ENCODE assay signal across 17 cellular contexts in genomic region chr16:53695070-53695469, GRCh38. TPM values are rescaled to one million over a fixed set of nuclear protein-coding genes. Genes with fewer than 3 reads are reported as not detected.
DNase-seq lines count a peak whose midpoint lies in the region; ATAC-seq and TF ChIP-seq lines count a peak whose summit lies in the region.
"Had no signal": no experiment of that assay in that cellular context is flagged by ENCODE, and none has a peak within 500 bp of the region (broad histone marks: within the 10 kb centered on the region; RNA-seq: fewer than 3 reads in every experiment).

No MANE protein-coding gene starts in this region.

- H3K27ac Mint-ChIP-seq in endothelial cell (ENCODE audit: unreplicated experiment) (no peak overlapping the region), natural killer cell (no peak overlapping the region)
- H3K27ac Mint-ChIP-seq: activated naive CD8-positive, alpha-beta T cell; CD8-positive, alpha-beta T cell; naive B cell; progenitor cell of endocrine pancreas; T-cell had no signal

- H3K4me3 ChIP-seq in epithelial cell of proximal tubule (ENCODE audit: low read depth, low read length) (no peak overlapping the region), osteoblast (ENCODE audit: insufficient read depth, low read length) (no peak overlapping the region), suprapubic skin (no peak overlapping the region)
- H3K4me3 ChIP-seq: hepatocyte, Peyer's patch had no signal

- TF ChIP-seq CTCF in epithelial cell of proximal tubule (conservative IDR thresholded peaks at IDR 0.05; ENCODE audit: low read depth, low read length) (no peak), osteoblast (IDR thresholded peaks at IDR 0.05; ENCODE audit: extremely low read depth, low read depth, low read length) (no peak), endothelial cell (IDR thresholded peaks at IDR 0.05; ENCODE audit: unreplicated experiment) (no peak), suprapubic skin (IDR thresholded peaks at IDR 0.05) (no peak), natural killer cell (IDR thresholded peaks at IDR 0.05) (no peak)

- no peak overlapping the region for H3K4me2 ChIP-seq in osteoblast (ENCODE audit: insufficient read depth, low read length)
- H3K4me2 ChIP-seq: hepatocyte had no signal

- 89% methylated on average over 1 of the region's 1 CpG for WGBS in suprapubic skin

- TF ChIP-seq POLR2A in suprapubic skin (IDR thresholded peaks at IDR 0.05) = no peak

- no peaks in the 10 kb centered on the region for H3K27me3 ChIP-seq in osteoblast (ENCODE audit: insufficient read depth, low read length)
- no peaks in the 10 kb centered on the region for H3K27me3 ChIP-seq in suprapubic skin
- H3K27me3 ChIP-seq: hepatocyte, Peyer's patch had no signal

- peak; percentile 69 for DNase-seq in EL
- DNase-seq in NCI-H226 = peak; percentile 34
- peak; percentile 25 for DNase-seq in epithelial cell of proximal tubule (ENCODE audit: low read depth)
- peak; percentile 93 for DNase-seq in osteoblast (ENCODE audit: insufficient read length, low spot score, missing footprints)
- no peak for DNase-seq in stimulated activated CD4-positive, alpha-beta T cell treated with anti-CD3 and anti-CD28 coated beads, Interleukin-15, amount 100 ng/mL, for 24 hours
- DNase-seq in endothelial cell (ENCODE audit: low spot score) = no peak
- DNase-seq in suprapubic skin (ENCODE audit: low spot score in 2 of 2) = no peak
- no peak for DNase-seq in natural killer cell
- DNase-seq: CD8-positive, alpha-beta T cell; naive B cell; NCI-H748 treated with DMSO at 0.1 percent for 48 hours; Peyer's patch; T-cell had no signal

- peak overlapping the region; percentile 8 for H2AFZ ChIP-seq in osteoblast (ENCODE audit: low read length)
- H2AFZ ChIP-seq: hepatocyte had no signal

- H3K4me1 Mint-ChIP-seq in endothelial cell (ENCODE audit: unreplicated experiment) (no peaks in the 10 kb centered on the region), natural killer cell (no peaks in the 10 kb centered on the region)
- H3K4me1 Mint-ChIP-seq: central memory CD8-positive, alpha-beta T cell; naive B cell; T-cell had no signal

- H3K27ac ChIP-seq in osteoblast (ENCODE audit: low read depth, low read length) = peak overlapping the region; percentile 96
- no peak overlapping the region for H3K27ac ChIP-seq in suprapubic skin
- H3K27ac ChIP-seq: hepatocyte, Peyer's patch had no signal

- TF ChIP-seq EP300 in suprapubic skin (IDR thresholded peaks at IDR 0.05) = no peak

- H3K36me3 Mint-ChIP-seq in endothelial cell (ENCODE audit: low read depth, unreplicated experiment) (peaks cover 7% of the 10 kb centered on the region), natural killer cell (no peaks in the 10 kb centered on the region)
- H3K36me3 Mint-ChIP-seq: naive B cell had no signal

- H3K36me3 ChIP-seq in osteoblast (ENCODE audit: insufficient read depth, low read length) = peaks cover 42% of the 10 kb centered on the region
- no peaks in the 10 kb centered on the region for H3K36me3 ChIP-seq in suprapubic skin
- H3K36me3 ChIP-seq: Peyer's patch had no signal

- H3K4me3 Mint-ChIP-seq in endothelial cell (ENCODE audit: unreplicated experiment) (no peak overlapping the region), natural killer cell (no peak overlapping the region)
- H3K4me3 Mint-ChIP-seq: activated naive CD8-positive, alpha-beta T cell; CD8-positive, alpha-beta T cell; central memory CD8-positive, alpha-beta T cell; naive B cell; T-cell had no signal

- ATAC-seq in natural killer cell = no peak
- ATAC-seq: CD8-positive, alpha-beta T cell; T-cell had no signal

- H3K79me2 ChIP-seq in osteoblast (ENCODE audit: insufficient read depth, low read length) = no peaks in the 10 kb centered on the region
- H3K79me2 ChIP-seq: hepatocyte had no signal

- H3K4me1 ChIP-seq in osteoblast (ENCODE audit: insufficient read depth, low read length) (peaks cover 10% of the 10 kb centered on the region), suprapubic skin (no peaks in the 10 kb centered on the region)
- H3K4me1 ChIP-seq: Peyer's patch had no signal

- H3K9me3 ChIP-seq in osteoblast (ENCODE audit: low read depth, low read length) = no peaks in the 10 kb centered on the region
- no peaks in the 10 kb centered on the region for H3K9me3 ChIP-seq in suprapubic skin
- H3K9me3 ChIP-seq: Peyer's patch had no signal

- H3K27me3 Mint-ChIP-seq in endothelial cell (ENCODE audit: unreplicated experiment) = no peaks in the 10 kb centered on the region
- H3K27me3 Mint-ChIP-seq in natural killer cell (ENCODE audit: low read depth in 2 of 2) = no peaks in the 10 kb centered on the region
- H3K27me3 Mint-ChIP-seq: activated naive CD8-positive, alpha-beta T cell; central memory CD8-positive, alpha-beta T cell; naive B cell; progenitor cell of endocrine pancreas; T-cell had no signal

- no peaks in the 10 kb centered on the region for H3K9me3 Mint-ChIP-seq in endothelial cell (ENCODE audit: unreplicated experiment)
- no peaks in the 10 kb centered on the region for H3K9me3 Mint-ChIP-seq in natural killer cell
- H3K9me3 Mint-ChIP-seq: CD8-positive, alpha-beta T cell; central memory CD8-positive, alpha-beta T cell; T-cell had no signal

- H4K20me1 ChIP-seq in osteoblast (ENCODE audit: insufficient read depth, low read length) = no peaks in the 10 kb centered on the region

- intact Hi-C loops in natural killer cell (cut with micrococcal nuclease) = no loop called here

RNA-seq across cellular contexts. Expression of gene RPGRIP1L, which starts 8.6 kb away (rescaled TPM):
- total RNA-seq in epithelial cell of proximal tubule = 7.9 and 11.3 TPM in 2 replicates
- total RNA-seq in osteoblast = 14.1 TPM in 2 replicates
- total RNA-seq in endothelial cell (ENCODE audit: unreplicated experiment) = 9.0 TPM
- 1 to 10 TPM; 2.4 to 7.2 (median 3.8) TPM for total RNA-seq in suprapubic skin
- 1 to 10 TPM; 2.3 to 3.0 (median 2.6) TPM for total RNA-seq in natural killer cell

RNA-seq across cellular contexts. Expression of gene FTO, which starts 8.9 kb away (rescaled TPM):
- 62.7 and 64.8 TPM in 2 replicates for total RNA-seq in epithelial cell of proximal tubule
- total RNA-seq in osteoblast = 142 and 152 TPM in 2 replicates
- 83.8 TPM for total RNA-seq in endothelial cell (ENCODE audit: unreplicated experiment)
- total RNA-seq in suprapubic skin = 100 to 1,000 TPM in 1 of 4 donors, 10 to 100 TPM in 3; 64.4 to 116 (median 71.3) TPM
- 10 to 100 TPM; 55.4 to 70.5 (median 55.4) TPM for total RNA-seq in natural killer cell

Comparison
In these comparisons a context has a peak if more than half of its experiments do, and no peak if none do; other contexts are left out.
1. DNase-seq: peak in EL (single experiment), NCI-H226 (single experiment), epithelial cell of proximal tubule (single experiment) and osteoblast (single experiment); none in stimulated activated CD4-positive, alpha-beta T cell treated with anti-CD3 and anti-CD28 coated beads, Interleukin-15, amount 100 ng/mL, for 24 hours (single experiment), endothelial cell (single experiment), suprapubic skin (0 of 2) and natural killer cell (single experiment).